In the genomic region with DNA sequence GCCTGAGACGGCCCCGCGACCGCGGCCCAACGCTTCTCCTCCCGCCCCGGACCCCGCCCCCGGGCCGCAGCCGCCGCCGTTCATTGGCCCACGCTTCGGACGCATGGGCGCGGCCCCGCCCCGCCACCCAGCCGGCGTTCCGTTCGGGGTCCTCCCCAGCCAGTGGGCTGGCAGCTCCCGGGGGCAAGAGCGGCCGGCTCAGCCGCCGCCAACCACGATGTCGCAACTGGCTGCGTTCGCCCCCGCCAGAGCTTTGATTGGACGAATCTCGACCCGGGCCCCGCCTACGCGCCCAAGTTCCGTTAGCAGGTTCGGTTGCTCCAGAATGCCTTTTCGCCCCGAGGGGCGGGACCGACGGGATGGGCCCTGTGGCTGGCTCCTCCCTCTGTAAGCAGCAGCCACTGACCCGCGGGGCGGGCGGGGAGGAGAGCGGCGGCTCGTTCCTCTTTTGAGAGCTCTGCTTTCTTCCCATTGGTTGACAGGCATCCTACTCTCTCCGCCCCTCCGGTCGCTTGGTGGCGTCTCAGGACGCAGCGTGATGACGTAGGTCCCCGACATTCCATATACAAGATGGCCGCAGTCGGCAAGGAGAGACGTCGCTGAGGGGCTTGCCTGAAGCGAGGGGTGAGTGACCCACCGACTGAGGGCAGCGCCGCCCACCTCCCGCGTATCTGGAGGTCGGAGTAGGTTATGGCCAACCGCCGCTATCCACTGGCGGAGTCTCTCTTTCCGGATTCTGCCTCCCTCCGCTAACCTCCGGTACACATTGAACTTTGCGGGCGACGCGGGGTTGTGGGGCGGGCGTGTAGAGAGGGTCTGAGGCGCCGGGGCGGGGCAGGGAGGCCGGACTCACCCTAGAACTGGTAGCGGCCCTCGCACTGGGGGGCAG, we compare ENCODE assay signal across 8 cellular contexts. TPM values are rescaled to one million over a fixed set of nuclear protein-coding genes. Genes with fewer than 3 reads are reported as not detected.
DNase-seq lines count a peak whose midpoint lies in the region; FAIRE-seq and TF ChIP-seq lines count a peak whose summit lies in the region.

A gene (plus strand): TSS at position 554 of the 889 bp plus-strand sequence. CDS start 11,269 bp downstream, outside the sequence.
A gene (minus strand): TSS at position 4 of the 889 bp plus-strand sequence. CDS start 15,054 bp downstream, outside the sequence.

- no peaks in the 10 kb centered on the region for H3K9me3 Mint-ChIP-seq in HFFc6
- H3K9me3 Mint-ChIP-seq in activated naive CD4-positive, alpha-beta T cell treated with anti-CD3 and anti-CD28 coated beads, Interleukin-2, amount 10 ng/mL, durations not matched to agents 7 days and 5 days: no peaks in the 10 kb centered on the region

- peak within 1 kb of the TSS; percentile 99 for H3K27ac Mint-ChIP-seq in HFFc6
- peak within 1 kb of the TSS; percentile 98 for H3K27ac Mint-ChIP-seq in activated naive CD4-positive, alpha-beta T cell treated with anti-CD3 and anti-CD28 coated beads, Interleukin-2, amount 10 ng/mL, durations not matched to agents 7 days and 5 days

- peaks cover 5% of the 10 kb centered on the region for H3K79me1 ChIP-seq in neuronal stem cell (ENCODE audit: low read depth, low read length)

- H3K36me3 ChIP-seq in SK-N-MC (ENCODE audit: insufficient read depth, low read length) (no peaks in the 10 kb centered on the region), neuronal stem cell (replicated peaks in 1 of 2; ENCODE audit: control insufficient read depth in 2 of 2, insufficient read depth in 2 of 2, low read length in 2 of 2) (no peaks in the 10 kb centered on the region)

- H2BK5ac ChIP-seq in neuronal stem cell (ENCODE audit: low read length): peak within 1 kb of the TSS; percentile 61

- peaks cover 2 to 12% of the 10 kb centered on the region in 2 donors for H3K4me1 ChIP-seq in neuronal stem cell (ENCODE audit: control insufficient read depth in 2 of 2, insufficient read depth in 1 of 2, low read depth in 1 of 2, low read length in 2 of 2)

- peak within 1 kb of the TSS; percentile 95 for H3K4me3 ChIP-seq in NB4 (ENCODE audit: low read depth, low read length)
- peak within 1 kb of the TSS; percentile 93 for H3K4me3 ChIP-seq in SK-N-MC
- peak within 1 kb of the TSS; percentile 82 to 99 for H3K4me3 ChIP-seq in neuronal stem cell (ENCODE audit: low read length in 2 of 2)

- peak; percentile 92 for TF ChIP-seq POLR2A in NB4 (IDR thresholded peaks at IDR 0.05; ENCODE audit: extremely low read depth, insufficient read length)

- peak; percentile 96 for FAIRE-seq in frontal cortex (lab: Jason Lieb, UNC)

- no CpG with 5 or more reads among the region's 92 CpGs for WGBS in neuronal stem cell (ENCODE audit: extremely low coverage in 2 of 2, insufficient read length in 2 of 2, insufficient replicate concordance in 1 of 2), 2 donors

- H2BK15ac ChIP-seq in neuronal stem cell (ENCODE audit: low read length): no peak within 1 kb of the TSS

- no peaks in the 10 kb centered on the region for H3K27me3 ChIP-seq in neuronal stem cell (ENCODE audit: control insufficient read depth in 3 of 3, insufficient read depth in 3 of 3, low read depth in 1 of 3, low read length in 3 of 3)

- CTCF ChIA-PET in activated naive CD4-positive, alpha-beta T cell treated with anti-CD3 and anti-CD28 coated beads, Interleukin-2, amount 10 ng/mL, durations not matched to agents 7 days and 5 days (lab: Charles Lee): interaction anchor here (0.7 to 1.0 kb wide), 3 partner anchors 10 to 465 kb away, joined by 3 to 4 read pairs (median 3); no protein-coding TSS in a partner anchor

- H3K27me3 Mint-ChIP-seq in HFFc6 (ENCODE audit: insufficient read depth): peaks cover 7% of the 10 kb centered on the region; the same call in 1 of the 2 replicates
- H3K27me3 Mint-ChIP-seq in activated naive CD4-positive, alpha-beta T cell treated with anti-CD3 and anti-CD28 coated beads, Interleukin-2, amount 10 ng/mL, durations not matched to agents 7 days and 5 days: no peaks in the 10 kb centered on the region

- peaks cover 65% of the 10 kb centered on the region for H3K4me1 Mint-ChIP-seq in HFFc6 (ENCODE audit: low read depth)
- H3K4me1 Mint-ChIP-seq in activated naive CD4-positive, alpha-beta T cell treated with anti-CD3 and anti-CD28 coated beads, Interleukin-2, amount 10 ng/mL, durations not matched to agents 7 days and 5 days: peaks cover 46% of the 10 kb centered on the region

- H3K4me2 ChIP-seq in neuronal stem cell (ENCODE audit: insufficient read depth, low read length, poor library complexity, severe bottlenecking): peak within 1 kb of the TSS; percentile 83

- H2AFZ ChIP-seq in neuronal stem cell (ENCODE audit: low read length): peak within 1 kb of the TSS; percentile 87

- no peak within 1 kb of the TSS for H4K8ac ChIP-seq in neuronal stem cell (ENCODE audit: low read depth, low read length)

- H2AK5ac ChIP-seq in neuronal stem cell (ENCODE audit: low read depth, low read length): no peak within 1 kb of the TSS

- no peak within 1 kb of the TSS for H3K4ac ChIP-seq in neuronal stem cell (ENCODE audit: low read length)

- no peak within 1 kb of the TSS for H3K14ac ChIP-seq in neuronal stem cell (ENCODE audit: low read length)

- H3K18ac ChIP-seq in neuronal stem cell (ENCODE audit: low read length): peak within 1 kb of the TSS; percentile 81

- H2BK120ac ChIP-seq in neuronal stem cell (ENCODE audit: low read depth, low read length): no peak within 1 kb of the TSS

- H3K27ac ChIP-seq in SK-N-MC: peak within 1 kb of the TSS; percentile 77
- peak within 1 kb of the TSS; percentile 95 for H3K27ac ChIP-seq in neuronal stem cell (replicated peaks; ENCODE audit: low read length)

- peak within 1 kb of the TSS; percentile 94 for H3K9ac ChIP-seq in SK-N-MC (ENCODE audit: insufficient read length)
- peak within 1 kb of the TSS; percentile 87 for H3K9ac ChIP-seq in neuronal stem cell (ENCODE audit: low read depth, low read length, poor library complexity)

- peaks cover 10% of the 10 kb centered on the region; the same call in 1 of the 2 replicates for H3K36me3 Mint-ChIP-seq in HFFc6 (ENCODE audit: low read depth)
- H3K36me3 Mint-ChIP-seq in activated naive CD4-positive, alpha-beta T cell treated with anti-CD3 and anti-CD28 coated beads, Interleukin-2, amount 10 ng/mL, durations not matched to agents 7 days and 5 days: peaks cover 2% of the 10 kb centered on the region

- no peak within 1 kb of the TSS for H4K91ac ChIP-seq in neuronal stem cell (ENCODE audit: low read depth, low read length, poor library complexity)

- H2BK12ac ChIP-seq in neuronal stem cell (ENCODE audit: low read length): no peak within 1 kb of the TSS

- TF ChIP-seq CTCF in HFFc6 (IDR thresholded peaks at IDR 0.05) (no peak), NB4 (IDR thresholded peaks at IDR 0.05; ENCODE audit: low read depth, low read length) (no peak), subcutaneous adipose tissue (IDR thresholded peaks at IDR 0.05; ENCODE audit: low read depth) (no peak)

- H3K23ac ChIP-seq in neuronal stem cell (ENCODE audit: low read depth, low read length, poor library complexity): peak within 1 kb of the TSS; percentile 76

- DNase-seq in GM04503 (ENCODE audit: low read depth) (peak; percentile 96), HFFc6 (peak; percentile 100), NB4 (ENCODE audit: low read depth) (peak; percentile 99), SK-N-MC (ENCODE audit: low read depth, low spot score) (peak; percentile 98), frontal cortex (ENCODE audit: low spot score in 2 of 2) (peak; percentile 98 to 99), neuronal stem cell (ENCODE audit: low spot score) (peak; percentile 100)
- peak; percentile 100 for DNase-seq in activated naive CD4-positive, alpha-beta T cell treated with anti-CD3 and anti-CD28 coated beads, Interleukin-2, amount 10 ng/mL, durations not matched to agents 7 days and 5 days

- H3K9me3 ChIP-seq in SK-N-MC (ENCODE audit: low read depth, low read length) (no peaks in the 10 kb centered on the region), neuronal stem cell (replicated peaks in 1 of 2; ENCODE audit: control insufficient read depth in 2 of 2, insufficient read depth in 1 of 2, low read depth in 1 of 2, low read length in 2 of 2) (no peaks in the 10 kb centered on the region)

- H3K4me3 Mint-ChIP-seq in HFFc6: peak within 1 kb of the TSS; percentile 99
- H3K4me3 Mint-ChIP-seq in activated naive CD4-positive, alpha-beta T cell treated with anti-CD3 and anti-CD28 coated beads, Interleukin-2, amount 10 ng/mL, durations not matched to agents 7 days and 5 days: peak within 1 kb of the TSS; percentile 98

RNA-seq across cellular contexts. Expression of the first gene that starts in this region (rescaled TPM):
- 10 to 100 TPM; 74.9 to 93.1 (median 86.4) TPM for total RNA-seq in HFFc6 (2021; fragmentation: NEBNext Ultra II Directional; extraction: Animal tissue kit (Norgen Biotek cat#: 25700))
- 19.2 TPM for total RNA-seq in frontal cortex
- 65.7 TPM for polyA plus RNA-seq in neuronal stem cell (2013, experiment 1 of 2)
- 63.4 TPM for polyA plus RNA-seq in neuronal stem cell (2013, experiment 2 of 2)
- 10 to 100 TPM; 21.1 to 26.8 (median 25.1) TPM for total RNA-seq in subcutaneous adipose tissue

RNA-seq across cellular contexts. Expression of the second gene that starts in this region (rescaled TPM):
- total RNA-seq in HFFc6 (2021; fragmentation: NEBNext Ultra II Directional; extraction: Animal tissue kit (Norgen Biotek cat#: 25700)): 10 to 100 TPM; 42.1 to 53.9 (median 47.0) TPM
- total RNA-seq in frontal cortex (119 TPM), subcutaneous adipose tissue (100 to 1,000 TPM in 1 of 4 donors, 10 to 100 TPM in 3; 76.3 to 110 (median 96.6) TPM)
- polyA plus RNA-seq in neuronal stem cell (2013, experiment 1 of 2): 31.6 TPM
- polyA plus RNA-seq in neuronal stem cell (2013, experiment 2 of 2): 33.6 TPM

Comparison
In these comparisons a context has a peak if more than half of its experiments do, and no peak if none do; other contexts are left out.
1. Peak in every context shown above with its lines: DNase-seq, H3K4me3 ChIP-seq and H3K27ac ChIP-seq.